In genomic region chr12:4331221-4331620, GRCh38 we compare ENCODE assay signal across 24 cellular contexts. TPM values are rescaled to one million over a fixed set of nuclear protein-coding genes. Genes with fewer than 3 reads are reported as not detected.
"Had no signal": no experiment of that assay in that cellular context is flagged by ENCODE, and none has a peak within 500 bp of the region (broad histone marks: within the 10 kb centered on the region; RNA-seq: fewer than 3 reads in every experiment).

No MANE protein-coding gene starts in this region.

- H3K27me3 Mint-ChIP-seq: activated B cell treated with CpG ODN at 0.5 μM for 24 hours; activated CD8-positive, alpha-beta T cell treated with anti-CD3 and anti-CD28 coated beads for 36 hours; activated naive CD4-positive, alpha-beta T cell treated with anti-CD3 and anti-CD28 coated beads, Interleukin-2, amount 50 U/mL, for 24 hours had no signal

- H3K4me3 Mint-ChIP-seq: activated B cell treated with CpG ODN at 0.5 μM for 24 hours; activated CD8-positive, alpha-beta T cell treated with anti-CD3 and anti-CD28 coated beads for 36 hours; activated naive CD4-positive, alpha-beta T cell treated with anti-CD3 and anti-CD28 coated beads, Interleukin-2, amount 50 U/mL, for 24 hours; activated T-helper 1 cell treated with anti-CD3 and anti-CD28 coated beads, Interleukin-12 subunit alpha, Interleukin-12 subunit beta, Interleukin-2, Interleukin-4 antibody, amounts not matched to agents 30 ng/mL and 10 ng/mL and 1 ng/mL, durations not matched to agents 14 hours and 24 hours and 36 hours; T-helper 1 cell treated with Interleukin-12 subunit alpha and Interleukin-12 subunit beta and Interleukin-4 antibody, amounts not matched to agents 30 μg/mL and 1 μg/mL, for 36 hours had no signal

- H3K9me3 Mint-ChIP-seq: activated B cell treated with CpG ODN at 0.5 μM for 24 hours; activated CD8-positive, alpha-beta T cell treated with anti-CD3 and anti-CD28 coated beads for 36 hours; activated naive CD4-positive, alpha-beta T cell treated with anti-CD3 and anti-CD28 coated beads, Interleukin-2, amount 50 U/mL, for 24 hours; activated T-helper 1 cell treated with anti-CD3 and anti-CD28 coated beads, Interleukin-12 subunit alpha, Interleukin-12 subunit beta, Interleukin-2, Interleukin-4 antibody, amounts not matched to agents 30 ng/mL and 10 ng/mL and 1 ng/mL, durations not matched to agents 14 hours and 24 hours and 36 hours; T-helper 1 cell treated with Interleukin-12 subunit alpha and Interleukin-12 subunit beta and Interleukin-4 antibody, amounts not matched to agents 30 μg/mL and 1 μg/mL, for 36 hours had no signal

- H3K9me3 ChIP-seq: body of pancreas, Peyer's patch, SJSA1 had no signal

- DNase-seq: activated B cell treated with CpG ODN at 0.5 μM for 24 hours; activated CD4-positive, alpha-beta T cell treated with anti-CD3 and anti-CD28 coated beads for 1 hour; activated CD4-positive, alpha-beta T cell treated with anti-CD3 and anti-CD28 coated beads, Interleukin-2, amount 50 U/mL, for 1 hour; activated CD8-positive, alpha-beta memory T cell treated with anti-CD3 and anti-CD28 coated beads, Interleukin-2, amount 50 U/mL, for 4 hours; activated CD8-positive, alpha-beta T cell treated with anti-CD3 and anti-CD28 coated beads for 36 hours; activated effector memory CD4-positive, alpha-beta T cell treated with Interleukin-2 at 50 U/mL for 16 hours; activated naive CD4-positive, alpha-beta T cell; aorta; body of pancreas; KBM-7; NCI-H146; NCI-H187 treated with DMSO at 0.1 percent for 48 hours; NCI-H446; NCI-H774; NK-92 treated with Interleukin-12 subunit alpha and Interleukin-12 subunit beta, amount 100 ng/mL, for 24 hours; Peyer's patch; Right ventricle myocardium superior; T-helper 9 cell had no signal

- H3K4me3 ChIP-seq: body of pancreas, Peyer's patch, SJSA1 had no signal

- ATAC-seq: activated CD8-positive, alpha-beta T cell treated with anti-CD3 and anti-CD28 coated beads for 36 hours; body of pancreas had no signal

- H3K4me1 ChIP-seq: body of pancreas, SJSA1 had no signal

- H3K27ac Mint-ChIP-seq: activated B cell treated with CpG ODN at 0.5 μM for 24 hours; activated CD8-positive, alpha-beta T cell treated with anti-CD3 and anti-CD28 coated beads for 36 hours; activated naive CD4-positive, alpha-beta T cell treated with anti-CD3 and anti-CD28 coated beads, Interleukin-2, amount 50 U/mL, for 24 hours; activated T-helper 1 cell treated with anti-CD3 and anti-CD28 coated beads, Interleukin-12 subunit alpha, Interleukin-12 subunit beta, Interleukin-2, Interleukin-4 antibody, amounts not matched to agents 30 ng/mL and 10 ng/mL and 1 ng/mL, durations not matched to agents 14 hours and 24 hours and 36 hours; T-helper 1 cell treated with Interleukin-12 subunit alpha and Interleukin-12 subunit beta and Interleukin-4 antibody, amounts not matched to agents 30 μg/mL and 1 μg/mL, for 36 hours had no signal

- H3K27me3 ChIP-seq: body of pancreas, Peyer's patch, SJSA1 had no signal

- H3K27ac ChIP-seq: body of pancreas, Peyer's patch, RWPE1, SJSA1 had no signal

RNA-seq across cellular contexts. Expression of gene FGF23, which starts 48.3 kb away (rescaled TPM):
- total RNA-seq: activated B cell treated with CpG ODN at 0.5 μM for 24 hours; activated CD8-positive, alpha-beta T cell treated with anti-CD3 and anti-CD28 coated beads for 36 hours; activated T-helper 1 cell treated with anti-CD3 and anti-CD28 coated beads, Interleukin-12 subunit alpha, Interleukin-12 subunit beta, Interleukin-2, Interleukin-4 antibody, amounts not matched to agents 30 ng/mL and 10 ng/mL and 1 ng/mL, durations not matched to agents 14 hours and 24 hours and 36 hours; aorta; body of pancreas; M059J; Peyer's patch; Right ventricle myocardium superior; SJSA1 had no signal
- polyA plus RNA-seq: aorta had no signal

RNA-seq across cellular contexts. Expression of gene CCND2, which starts 57.7 kb away (rescaled TPM):
- total RNA-seq: M059J had no signal
